In genomic region chr2:73268831-73269685, GRCh38 we compare ENCODE assay signal across 8 cellular contexts. TPM values are rescaled to one million over a fixed set of nuclear protein-coding genes. Genes with fewer than 3 reads are reported as not detected.
A peak's percentile ranks its signal among the peaks of the same experiment; 100 is the strongest.
DNase-seq lines count a peak whose midpoint lies in the region; ATAC-seq, FAIRE-seq and TF ChIP-seq lines count a peak whose summit lies in the region.

No MANE protein-coding gene starts in this region.

- H3K79me2 ChIP-seq in PC-9 (ENCODE audit: low read depth): no peaks in the 10 kb centered on the region
- no peaks in the 10 kb centered on the region for H3K79me2 ChIP-seq in keratinocyte (ENCODE audit: control insufficient read depth, insufficient read depth, low read length)

- intact Hi-C loops in PC-9 (cut with micrococcal nuclease; ENCODE audit: unreplicated experiment): no loop called here

- dilution Hi-C loops in keratinocyte (cut with MboI; ENCODE audit: extremely low pct_ligation_motif_present, low sequenced_read_pairs): no loop called here

- H3K4me2 ChIP-seq in PC-9 (no peak overlapping the region), keratinocyte (ENCODE audit: control insufficient read depth, extremely low read depth, insufficient read depth, low read depth, low read length) (peak overlapping the region; percentile 80)

- no peak overlapping the region for H3K27ac Mint-ChIP-seq in activated naive CD8-positive, alpha-beta T cell

- H3K36me3 ChIP-seq in PC-9 (ENCODE audit: low read depth): peaks cover 4% of the 10 kb centered on the region
- H3K36me3 ChIP-seq in keratinocyte (ENCODE audit: control insufficient read depth in 2 of 2, extremely low read depth in 1 of 2, insufficient read depth in 2 of 2, low read length in 2 of 2): no peaks in the 10 kb centered on the region

- H3K4me3 ChIP-seq in PC-9 (peak overlapping the region; percentile 23; the same call in 1 of the 2 replicates), keratinocyte (ENCODE audit: control insufficient read depth in 2 of 3, extremely low read depth in 1 of 3, insufficient read depth in 2 of 3, low read depth in 1 of 3, low read length in 3 of 3) (peak overlapping the region; percentile 27 to 54 (median 32))

- no peaks in the 10 kb centered on the region for H3K4me1 ChIP-seq in PC-9 (replicated peaks; ENCODE audit: insufficient read depth)
- peaks cover 7% of the 10 kb centered on the region for H3K4me1 ChIP-seq in keratinocyte (ENCODE audit: control insufficient read depth, extremely low read depth, insufficient read depth, low read length)

- peak; percentile 89 for ATAC-seq in HG03354 (IDR thresholded peaks at IDR 0.05; ENCODE audit: poor library complexity, severe bottlenecking, unreplicated experiment)

- H3K36me3 Mint-ChIP-seq in activated naive CD8-positive, alpha-beta T cell: peaks cover 13% of the 10 kb centered on the region

- no peaks in the 10 kb centered on the region for H3F3A ChIP-seq in PC-9 (ENCODE audit: insufficient read depth, low read depth)

- TF ChIP-seq POLR2A in GM18951 (IDR thresholded peaks at IDR 0.05; ENCODE audit: extremely low read depth, insufficient read depth, insufficient read length): peak; percentile 33

- BruUV-seq in PC-9 (replicated peaks; lab: Mats Ljungman, UMichigan): no TSS peak

- no peak overlapping the region for H2AFZ ChIP-seq in PC-9
- peak overlapping the region; percentile 38 for H2AFZ ChIP-seq in keratinocyte (ENCODE audit: control insufficient read depth, low read length)

- no peak overlapping the region for H3K9ac ChIP-seq in keratinocyte (ENCODE audit: control insufficient read depth, extremely low read depth, insufficient read depth, low read length)

- H3K9me3 Mint-ChIP-seq in activated naive CD8-positive, alpha-beta T cell (ENCODE audit: low read depth): no peaks in the 10 kb centered on the region

- no peak for FAIRE-seq in keratinocyte (lab: Jason Lieb, UNC)

- in situ Hi-C loops in GM18951 (cut with MboI; ENCODE audit: low sequenced_read_pairs, unreplicated experiment): no loop called here

- H3K4me1 Mint-ChIP-seq in activated naive CD8-positive, alpha-beta T cell (ENCODE audit: low read depth): peaks cover 24% of the 10 kb centered on the region

- no peak overlapping the region for H3K27ac ChIP-seq in PC-9
- no peak overlapping the region for H3K27ac ChIP-seq in keratinocyte (ENCODE audit: control insufficient read depth, insufficient read depth, low read length)

- H3K9me1 ChIP-seq in keratinocyte (ENCODE audit: control insufficient read depth, extremely low read depth, insufficient read depth, low read length): no peaks in the 10 kb centered on the region

- CTCF ChIA-PET in PC-9 (lab: Charles Lee): no interaction called here

- peak overlapping the region; percentile 71 for H3K4me3 Mint-ChIP-seq in activated naive CD8-positive, alpha-beta T cell

- TF ChIP-seq CTCF in PC-9 (conservative IDR thresholded peaks at IDR 0.05) (no peak), keratinocyte (optimal IDR thresholded peaks at IDR 0.05 in 1 of 3, IDR thresholded peaks at IDR 0.05 in 1 of 3, conservative IDR thresholded peaks at IDR 0.05 in 1 of 3; ENCODE audit: extremely low read depth in 1 of 3, insufficient read depth in 2 of 3, low read length in 3 of 3) (peak; percentile 11 to 48 (median 47))

- no peaks in the 10 kb centered on the region for H3K9me3 ChIP-seq in PC-9 (ENCODE audit: insufficient read depth, low read depth)
- H3K9me3 ChIP-seq in keratinocyte (ENCODE audit: control insufficient read depth, low read depth, low read length): no peaks in the 10 kb centered on the region

- H3K9me2 ChIP-seq in PC-9 (ENCODE audit: insufficient read depth): no peaks in the 10 kb centered on the region

- H3K27me3 ChIP-seq in PC-9 (ENCODE audit: insufficient read depth, low read depth): no peaks in the 10 kb centered on the region
- no peaks in the 10 kb centered on the region for H3K27me3 ChIP-seq in keratinocyte (ENCODE audit: control insufficient read depth, extremely low read depth, insufficient read depth, low read length)

- H4K20me1 ChIP-seq in PC-9 (ENCODE audit: insufficient read depth) (peaks cover 4% of the 10 kb centered on the region; the same call in 1 of the 2 replicates), keratinocyte (ENCODE audit: control insufficient read depth, extremely low read depth, insufficient read depth, low read length) (no peaks in the 10 kb centered on the region)

- POLR2A ChIA-PET in PC-9 (lab: Charles Lee; ENCODE audit: unreplicated experiment): no interaction called here

- DNase-seq in PC-9 (peak in 1 of 2 experiments; percentile 63), keratinocyte (ENCODE audit: low read depth, low spot score) (no peak), NCI-H446 treated with DMSO at 0.1 percent for 48 hours (lab: John Stamatoyannopoulos, UW) (no peak), KG1 (lab: John Stamatoyannopoulos, UW) (no peak)
- DNase-seq in stimulated activated CD4-positive, alpha-beta T cell treated with anti-CD3 and anti-CD28 coated beads, Interleukin-4, amount 100 ng/mL, for 24 hours: peak; percentile 73

- H3K27me3 Mint-ChIP-seq in activated naive CD8-positive, alpha-beta T cell: no peaks in the 10 kb centered on the region

RNA-seq across cellular contexts. Expression of gene FBXO41, which starts 15.2 kb away (rescaled TPM):
- total RNA-seq in PC-9 (2021): 16.4 and 25.8 TPM in 2 replicates
- 4.1 to 5.2 TPM (median 4.5 TPM) in 3 replicates for polyA plus RNA-seq in keratinocyte
- polyA plus RNA-seq in keratinocyte (2011; ENCODE audit: low read depth): 0.27 TPM
- 3.4 and 4.3 TPM in 2 replicates for polyA plus RNA-seq in keratinocyte (2011; cell fraction: cytosol; rRNA removed)
- 14.0 and 19.2 TPM in 2 replicates for polyA plus RNA-seq in keratinocyte (2011; cell fraction: nucleus; rRNA removed)
- 1.9 and 5.2 TPM in 2 replicates for polyA plus RNA-seq in keratinocyte (2012; ENCODE audit: low replicate concordance)
- 6.4 to 7.6 TPM (median 7.3 TPM) in 3 replicates for polyA minus RNA-seq in keratinocyte
- polyA minus RNA-seq in keratinocyte (2011; cell fraction: cytosol; rRNA and poly(A)+ RNA removed): 10.6 TPM
- 7.9 and 12.0 TPM in 2 replicates for polyA minus RNA-seq in keratinocyte (2011; cell fraction: nucleus; rRNA and poly(A)+ RNA removed)

RNA-seq across cellular contexts. Expression of gene EGR4, which starts 24.3 kb away (rescaled TPM):
- total RNA-seq in PC-9 (2021): not detected in 2 replicates
- polyA plus RNA-seq in keratinocyte: not detected in 3 replicates
- polyA plus RNA-seq in keratinocyte (2011; ENCODE audit: low read depth): not detected
- polyA plus RNA-seq in keratinocyte (2011; cell fraction: cytosol; rRNA removed): not detected in 2 replicates
- not detected in 2 replicates for polyA plus RNA-seq in keratinocyte (2011; cell fraction: nucleus; rRNA removed)
- not detected in 2 replicates for polyA plus RNA-seq in keratinocyte (2012; ENCODE audit: low replicate concordance)
- polyA minus RNA-seq in keratinocyte: not detected in 3 replicates
- polyA minus RNA-seq in keratinocyte (2011; cell fraction: cytosol; rRNA and poly(A)+ RNA removed): not detected
- polyA minus RNA-seq in keratinocyte (2011; cell fraction: nucleus; rRNA and poly(A)+ RNA removed): not detected in 2 replicates

RNA-seq across cellular contexts. Expression of gene CCT7, which starts 35.0 kb away (rescaled TPM):
- total RNA-seq in PC-9 (2021): 295 and 319 TPM in 2 replicates
- 329 to 378 TPM (median 357 TPM) in 3 replicates for polyA plus RNA-seq in keratinocyte
- 432 TPM for polyA plus RNA-seq in keratinocyte (2011; ENCODE audit: low read depth)
- 284 and 359 TPM in 2 replicates for polyA plus RNA-seq in keratinocyte (2011; cell fraction: cytosol; rRNA removed)
- polyA plus RNA-seq in keratinocyte (2011; cell fraction: nucleus; rRNA removed): 233 and 249 TPM in 2 replicates
- polyA plus RNA-seq in keratinocyte (2012; ENCODE audit: low replicate concordance): 225 and 369 TPM in 2 replicates
- polyA minus RNA-seq in keratinocyte: 337 to 463 TPM (median 392 TPM) in 3 replicates
- 226 TPM for polyA minus RNA-seq in keratinocyte (2011; cell fraction: cytosol; rRNA and poly(A)+ RNA removed)
- 94.9 and 135 TPM in 2 replicates for polyA minus RNA-seq in keratinocyte (2011; cell fraction: nucleus; rRNA and poly(A)+ RNA removed)

RNA-seq across cellular contexts. Expression of gene PRADC1, which starts 36.0 kb away (rescaled TPM):
- total RNA-seq in PC-9 (2021): 8.9 and 9.4 TPM in 2 replicates
- 7.5 to 13.1 TPM (median 8.2 TPM) in 3 replicates for polyA plus RNA-seq in keratinocyte
- 7.2 TPM for polyA plus RNA-seq in keratinocyte (2011; ENCODE audit: low read depth)
- polyA plus RNA-seq in keratinocyte (2011; cell fraction: cytosol; rRNA removed): 6.4 and 11.3 TPM in 2 replicates
- polyA plus RNA-seq in keratinocyte (2011; cell fraction: nucleus; rRNA removed): 2.8 and 3.4 TPM in 2 replicates
- 8.5 and 9.6 TPM in 2 replicates for polyA plus RNA-seq in keratinocyte (2012; ENCODE audit: low replicate concordance)
- polyA minus RNA-seq in keratinocyte: 2.6 to 10.7 TPM (median 7.1 TPM) in 3 replicates
- polyA minus RNA-seq in keratinocyte (2011; cell fraction: cytosol; rRNA and poly(A)+ RNA removed): 11.3 TPM
- 1.3 and 1.4 TPM in 2 replicates for polyA minus RNA-seq in keratinocyte (2011; cell fraction: nucleus; rRNA and poly(A)+ RNA removed)

RNA-seq across cellular contexts. Expression of gene SMYD5, which starts 55.0 kb away (rescaled TPM):
- 28.3 and 32.0 TPM in 2 replicates for total RNA-seq in PC-9 (2021)
- 18.6 to 24.2 TPM (median 19.8 TPM) in 3 replicates for polyA plus RNA-seq in keratinocyte
- polyA plus RNA-seq in keratinocyte (2011; ENCODE audit: low read depth): 4.0 TPM
- polyA plus RNA-seq in keratinocyte (2011; cell fraction: cytosol; rRNA removed): 17.1 and 17.4 TPM in 2 replicates
- 34.6 and 40.0 TPM in 2 replicates for polyA plus RNA-seq in keratinocyte (2011; cell fraction: nucleus; rRNA removed)
- 17.6 and 25.3 TPM in 2 replicates for polyA plus RNA-seq in keratinocyte (2012; ENCODE audit: low replicate concordance)
- polyA minus RNA-seq in keratinocyte: 14.3 to 52.1 TPM (median 34.3 TPM) in 3 replicates
- 13.4 TPM for polyA minus RNA-seq in keratinocyte (2011; cell fraction: cytosol; rRNA and poly(A)+ RNA removed)
- 11.4 and 16.9 TPM in 2 replicates for polyA minus RNA-seq in keratinocyte (2011; cell fraction: nucleus; rRNA and poly(A)+ RNA removed)
